ENCODE assay signal across 1 cellular context in the genomic region with DNA sequence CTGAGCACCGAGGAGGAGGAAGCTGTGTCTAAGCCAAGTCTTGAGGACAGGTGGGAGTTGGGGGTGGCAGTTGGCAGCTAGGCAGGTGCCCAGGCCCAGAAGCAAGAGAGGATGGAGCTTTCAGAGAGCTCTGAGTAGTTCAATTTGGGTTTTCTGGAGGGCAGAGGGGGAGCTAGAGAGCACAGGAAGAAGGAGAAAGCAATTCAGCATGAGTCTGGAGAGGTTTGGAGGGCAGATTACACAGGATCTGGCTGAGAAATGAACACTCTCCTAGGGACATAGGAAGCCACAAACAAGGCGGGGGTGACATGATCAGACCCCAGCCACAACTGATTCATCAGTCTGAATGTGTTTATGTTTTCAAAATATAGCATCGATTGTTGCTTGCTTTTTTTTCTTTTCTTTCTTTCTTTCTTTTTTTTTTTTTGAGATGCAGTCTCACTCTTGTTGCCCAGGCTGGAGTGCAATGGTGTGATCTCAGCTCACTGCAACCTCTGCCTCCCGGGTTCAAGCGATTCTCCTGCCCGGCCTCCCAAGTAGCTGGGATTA.
TF ChIP-seq lines count a peak whose summit lies in the region.

No MANE protein-coding gene starts in this region.

TF ChIP-seq in GM23338, 12 proteins besides CTCF, POLR2A, EP300 and RAD21:
- no peak for TF ChIP-seq POLR2AphosphoS5 (IDR thresholded peaks at IDR 0.05; ENCODE audit: low read depth)
- no peak for TF ChIP-seq JUNB (IDR thresholded peaks at IDR 0.05; ENCODE audit: unreplicated experiment)
- no peak for TF ChIP-seq ZNF114 (CRISPR knock-in tag; IDR thresholded peaks at IDR 0.05)
- TF ChIP-seq NANOG (IDR thresholded peaks at IDR 0.05; ENCODE audit: borderline replicate concordance), result no peak
- TF ChIP-seq STAT1 (IDR thresholded peaks at IDR 0.05; ENCODE audit: unreplicated experiment), result no peak
- no peak for TF ChIP-seq CREB1 (CRISPR knock-in tag; IDR thresholded peaks at IDR 0.05; ENCODE audit: low read depth)
- TF ChIP-seq, protein P1, sequence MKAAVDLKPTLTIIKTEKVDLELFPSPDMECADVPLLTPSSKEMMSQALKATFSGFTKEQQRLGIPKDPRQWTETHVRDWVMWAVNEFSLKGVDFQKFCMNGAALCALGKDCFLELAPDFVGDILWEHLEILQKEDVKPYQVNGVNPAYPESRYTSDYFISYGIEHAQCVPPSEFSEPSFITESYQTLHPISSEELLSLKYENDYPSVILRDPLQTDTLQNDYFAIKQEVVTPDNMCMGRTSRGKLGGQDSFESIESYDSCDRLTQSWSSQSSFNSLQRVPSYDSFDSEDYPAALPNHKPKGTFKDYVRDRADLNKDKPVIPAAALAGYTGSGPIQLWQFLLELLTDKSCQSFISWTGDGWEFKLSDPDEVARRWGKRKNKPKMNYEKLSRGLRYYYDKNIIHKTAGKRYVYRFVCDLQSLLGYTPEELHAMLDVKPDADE (IDR thresholded peaks at IDR 0.05), result no peak
- TF ChIP-seq, protein P2, sequence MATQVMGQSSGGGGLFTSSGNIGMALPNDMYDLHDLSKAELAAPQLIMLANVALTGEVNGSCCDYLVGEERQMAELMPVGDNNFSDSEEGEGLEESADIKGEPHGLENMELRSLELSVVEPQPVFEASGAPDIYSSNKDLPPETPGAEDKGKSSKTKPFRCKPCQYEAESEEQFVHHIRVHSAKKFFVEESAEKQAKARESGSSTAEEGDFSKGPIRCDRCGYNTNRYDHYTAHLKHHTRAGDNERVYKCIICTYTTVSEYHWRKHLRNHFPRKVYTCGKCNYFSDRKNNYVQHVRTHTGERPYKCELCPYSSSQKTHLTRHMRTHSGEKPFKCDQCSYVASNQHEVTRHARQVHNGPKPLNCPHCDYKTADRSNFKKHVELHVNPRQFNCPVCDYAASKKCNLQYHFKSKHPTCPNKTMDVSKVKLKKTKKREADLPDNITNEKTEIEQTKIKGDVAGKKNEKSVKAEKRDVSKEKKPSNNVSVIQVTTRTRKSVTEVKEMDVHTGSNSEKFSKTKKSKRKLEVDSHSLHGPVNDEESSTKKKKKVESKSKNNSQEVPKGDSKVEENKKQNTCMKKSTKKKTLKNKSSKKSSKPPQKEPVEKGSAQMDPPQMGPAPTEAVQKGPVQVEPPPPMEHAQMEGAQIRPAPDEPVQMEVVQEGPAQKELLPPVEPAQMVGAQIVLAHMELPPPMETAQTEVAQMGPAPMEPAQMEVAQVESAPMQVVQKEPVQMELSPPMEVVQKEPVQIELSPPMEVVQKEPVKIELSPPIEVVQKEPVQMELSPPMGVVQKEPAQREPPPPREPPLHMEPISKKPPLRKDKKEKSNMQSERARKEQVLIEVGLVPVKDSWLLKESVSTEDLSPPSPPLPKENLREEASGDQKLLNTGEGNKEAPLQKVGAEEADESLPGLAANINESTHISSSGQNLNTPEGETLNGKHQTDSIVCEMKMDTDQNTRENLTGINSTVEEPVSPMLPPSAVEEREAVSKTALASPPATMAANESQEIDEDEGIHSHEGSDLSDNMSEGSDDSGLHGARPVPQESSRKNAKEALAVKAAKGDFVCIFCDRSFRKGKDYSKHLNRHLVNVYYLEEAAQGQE (IDR thresholded peaks at IDR 0.05; ENCODE audit: unreplicated experiment), result no peak
- TF ChIP-seq, protein P3, sequence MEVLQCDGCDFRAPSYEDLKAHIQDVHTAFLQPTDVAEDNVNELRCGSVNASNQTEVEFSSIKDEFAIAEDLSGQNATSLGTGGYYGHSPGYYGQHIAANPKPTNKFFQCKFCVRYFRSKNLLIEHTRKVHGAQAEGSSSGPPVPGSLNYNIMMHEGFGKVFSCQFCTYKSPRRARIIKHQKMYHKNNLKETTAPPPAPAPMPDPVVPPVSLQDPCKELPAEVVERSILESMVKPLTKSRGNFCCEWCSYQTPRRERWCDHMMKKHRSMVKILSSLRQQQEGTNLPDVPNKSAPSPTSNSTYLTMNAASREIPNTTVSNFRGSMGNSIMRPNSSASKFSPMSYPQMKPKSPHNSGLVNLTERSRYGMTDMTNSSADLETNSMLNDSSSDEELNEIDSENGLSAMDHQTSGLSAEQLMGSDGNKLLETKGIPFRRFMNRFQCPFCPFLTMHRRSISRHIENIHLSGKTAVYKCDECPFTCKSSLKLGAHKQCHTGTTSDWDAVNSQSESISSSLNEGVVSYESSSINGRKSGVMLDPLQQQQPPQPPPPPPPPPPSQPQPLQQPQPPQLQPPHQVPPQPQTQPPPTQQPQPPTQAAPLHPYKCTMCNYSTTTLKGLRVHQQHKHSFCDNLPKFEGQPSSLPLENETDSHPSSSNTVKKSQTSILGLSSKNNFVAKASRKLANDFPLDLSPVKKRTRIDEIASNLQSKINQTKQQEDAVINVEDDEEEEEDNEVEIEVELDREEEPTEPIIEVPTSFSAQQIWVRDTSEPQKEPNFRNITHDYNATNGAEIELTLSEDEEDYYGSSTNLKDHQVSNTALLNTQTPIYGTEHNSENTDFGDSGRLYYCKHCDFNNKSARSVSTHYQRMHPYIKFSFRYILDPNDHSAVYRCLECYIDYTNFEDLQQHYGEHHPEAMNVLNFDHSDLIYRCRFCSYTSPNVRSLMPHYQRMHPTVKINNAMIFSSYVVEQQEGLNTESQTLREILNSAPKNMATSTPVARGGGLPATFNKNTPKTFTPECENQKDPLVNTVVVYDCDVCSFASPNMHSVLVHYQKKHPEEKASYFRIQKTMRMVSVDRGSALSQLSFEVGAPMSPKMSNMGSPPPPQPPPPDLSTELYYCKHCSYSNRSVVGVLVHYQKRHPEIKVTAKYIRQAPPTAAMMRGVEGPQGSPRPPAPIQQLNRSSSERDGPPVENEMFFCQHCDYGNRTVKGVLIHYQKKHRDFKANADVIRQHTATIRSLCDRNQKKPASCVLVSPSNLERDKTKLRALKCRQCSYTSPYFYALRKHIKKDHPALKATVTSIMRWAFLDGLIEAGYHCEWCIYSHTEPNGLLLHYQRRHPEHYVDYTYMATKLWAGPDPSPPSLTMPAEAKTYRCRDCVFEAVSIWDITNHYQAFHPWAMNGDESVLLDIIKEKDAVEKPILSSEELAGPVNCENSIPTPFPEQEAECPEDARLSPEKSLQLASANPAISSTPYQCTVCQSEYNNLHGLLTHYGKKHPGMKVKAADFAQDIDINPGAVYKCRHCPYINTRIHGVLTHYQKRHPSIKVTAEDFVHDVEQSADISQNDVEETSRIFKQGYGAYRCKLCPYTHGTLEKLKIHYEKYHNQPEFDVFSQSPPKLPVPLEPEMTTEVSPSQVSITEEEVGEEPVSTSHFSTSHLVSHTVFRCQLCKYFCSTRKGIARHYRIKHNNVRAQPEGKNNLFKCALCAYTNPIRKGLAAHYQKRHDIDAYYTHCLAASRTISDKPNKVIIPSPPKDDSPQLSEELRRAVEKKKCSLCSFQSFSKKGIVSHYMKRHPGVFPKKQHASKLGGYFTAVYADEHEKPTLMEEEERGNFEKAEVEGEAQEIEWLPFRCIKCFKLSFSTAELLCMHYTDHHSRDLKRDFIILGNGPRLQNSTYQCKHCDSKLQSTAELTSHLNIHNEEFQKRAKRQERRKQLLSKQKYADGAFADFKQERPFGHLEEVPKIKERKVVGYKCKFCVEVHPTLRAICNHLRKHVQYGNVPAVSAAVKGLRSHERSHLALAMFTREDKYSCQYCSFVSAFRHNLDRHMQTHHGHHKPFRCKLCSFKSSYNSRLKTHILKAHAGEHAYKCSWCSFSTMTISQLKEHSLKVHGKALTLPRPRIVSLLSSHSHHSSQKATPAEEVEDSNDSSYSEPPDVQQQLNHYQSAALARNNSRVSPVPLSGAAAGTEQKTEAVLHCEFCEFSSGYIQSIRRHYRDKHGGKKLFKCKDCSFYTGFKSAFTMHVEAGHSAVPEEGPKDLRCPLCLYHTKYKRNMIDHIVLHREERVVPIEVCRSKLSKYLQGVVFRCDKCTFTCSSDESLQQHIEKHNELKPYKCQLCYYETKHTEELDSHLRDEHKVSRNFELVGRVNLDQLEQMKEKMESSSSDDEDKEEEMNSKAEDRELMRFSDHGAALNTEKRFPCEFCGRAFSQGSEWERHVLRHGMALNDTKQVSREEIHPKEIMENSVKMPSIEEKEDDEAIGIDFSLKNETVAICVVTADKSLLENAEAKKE (CRISPR knock-in tag; IDR thresholded peaks at IDR 0.05), result no peak
- TF ChIP-seq EZH2phosphoT487 (IDR thresholded peaks at IDR 0.05; ENCODE audit: unreplicated experiment), result no peak
